Comparison of ENCODE assay signal across 1 cellular context in genomic region chrX:71372388-71372787, GRCh38.
TF ChIP-seq lines count a peak whose summit lies in the region.

No MANE protein-coding gene starts in this region.

TF ChIP-seq in K562, 482 proteins besides CTCF, POLR2A, EP300 and RAD21 (continued from another document):
- no peak for TF ChIP-seq EZH2 (IDR thresholded peaks at IDR 0.05; ENCODE audit: borderline replicate concordance, low read depth, low read length)
- no peak for TF ChIP-seq NFIX (CRISPR knock-in tag; IDR thresholded peaks at IDR 0.05; ENCODE audit: low read depth)
TF ChIP-seq in K562: peak in this region for 2.
